1 cellular context compared by ENCODE assay signal in the genomic region with DNA sequence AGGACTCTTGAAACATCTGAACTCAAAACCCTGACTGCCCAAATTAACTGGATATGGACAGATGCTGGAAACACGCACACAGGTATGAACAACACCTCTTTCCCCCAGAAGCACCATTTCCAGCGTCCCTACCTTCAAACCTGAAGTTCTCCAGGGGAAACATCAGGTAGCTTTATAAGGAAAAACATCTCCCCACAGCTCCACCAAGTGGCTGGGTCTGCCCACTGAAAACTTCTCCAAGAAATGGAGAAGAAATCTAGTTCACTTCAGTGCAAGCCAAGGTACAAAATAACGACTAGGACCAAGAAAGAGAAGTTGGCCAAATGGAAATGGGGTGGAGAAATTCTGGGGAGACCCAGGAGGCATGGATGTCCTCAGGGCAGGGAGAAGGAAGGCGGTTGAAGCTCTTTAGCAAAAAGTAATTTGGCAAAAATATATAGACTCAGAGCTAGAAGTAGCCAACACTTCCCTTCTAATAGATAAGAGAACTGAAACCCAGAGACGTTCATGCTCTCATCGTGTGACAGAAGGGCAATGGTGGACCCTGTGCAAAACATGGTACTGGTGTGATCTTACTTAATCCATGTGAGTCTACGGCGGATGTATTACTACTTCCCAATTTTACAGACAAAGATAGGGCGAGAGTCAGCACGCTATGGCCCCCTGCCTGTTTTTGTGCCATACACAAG.
TF ChIP-seq lines count a peak whose summit lies in the region.

No MANE protein-coding gene starts in this region.

TF ChIP-seq in HepG2, 621 proteins besides CTCF, POLR2A, EP300 and RAD21 (continued from another document):
- TF ChIP-seq MATR3 (CRISPR knock-in tag; IDR thresholded peaks at IDR 0.05), result no peak
- TF ChIP-seq, protein P1, sequence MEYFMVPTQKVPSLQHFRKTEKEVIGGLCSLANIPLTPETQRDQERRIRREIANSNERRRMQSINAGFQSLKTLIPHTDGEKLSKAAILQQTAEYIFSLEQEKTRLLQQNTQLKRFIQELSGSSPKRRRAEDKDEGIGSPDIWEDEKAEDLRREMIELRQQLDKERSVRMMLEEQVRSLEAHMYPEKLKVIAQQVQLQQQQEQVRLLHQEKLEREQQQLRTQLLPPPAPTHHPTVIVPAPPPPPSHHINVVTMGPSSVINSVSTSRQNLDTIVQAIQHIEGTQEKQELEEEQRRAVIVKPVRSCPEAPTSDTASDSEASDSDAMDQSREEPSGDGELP (IDR thresholded peaks at IDR 0.05; ENCODE audit: borderline replicate concordance, low read depth), result no peak
- no peak for TF ChIP-seq ZNF562 (CRISPR knock-in tag; IDR thresholded peaks at IDR 0.05; ENCODE audit: borderline replicate concordance)
- TF ChIP-seq ZSCAN29 (CRISPR knock-in tag; conservative IDR thresholded peaks at IDR 0.05), result no peak
- TF ChIP-seq ATAD3A (CRISPR knock-in tag; IDR thresholded peaks at IDR 0.05), result no peak
- no peak for TF ChIP-seq ATF4 (CRISPR knock-in tag; IDR thresholded peaks at IDR 0.05)
- no peak for TF ChIP-seq SNRNP70 (IDR thresholded peaks at IDR 0.05; ENCODE audit: low read depth, low read length)
- TF ChIP-seq SUZ12 (IDR thresholded peaks at IDR 0.05; ENCODE audit: low read depth, low read length), result no peak
- TF ChIP-seq CBX2 (IDR thresholded peaks at IDR 0.05; ENCODE audit: low read depth, low read length), result no peak
- TF ChIP-seq CBX2 (CRISPR knock-in tag; IDR thresholded peaks at IDR 0.05; ENCODE audit: low read depth), result no peak
- no peak for TF ChIP-seq ZNF432 (CRISPR knock-in tag; IDR thresholded peaks at IDR 0.05; ENCODE audit: borderline replicate concordance)
- no peak for TF ChIP-seq SNAI1 (CRISPR knock-in tag; IDR thresholded peaks at IDR 0.05; ENCODE audit: borderline replicate concordance)
- TF ChIP-seq ZNF790 (CRISPR knock-in tag; IDR thresholded peaks at IDR 0.05; ENCODE audit: borderline replicate concordance), result no peak
- no peak for TF ChIP-seq HOXA3 (CRISPR knock-in tag; IDR thresholded peaks at IDR 0.05)
TF ChIP-seq in HepG2: peak in this region for 3.
